In genomic region chr17:80859004-80859941, GRCh38 we compare ENCODE assay signal across 8 cellular contexts.
DNase-seq lines count a peak whose midpoint lies in the region; ATAC-seq and TF ChIP-seq lines count a peak whose summit lies in the region.

No MANE protein-coding gene starts in this region.

- H3K4me1 Mint-ChIP-seq in Caco-2 (ENCODE audit: low read depth, unreplicated experiment) = peaks cover 10% of the 10 kb centered on the region
- H3K4me1 Mint-ChIP-seq in activated T-cell treated with anti-CD3 and anti-CD28 coated beads, Interleukin-2, amount 50 U/mL, for 72 hours (ENCODE audit: low read depth) = peaks cover 96% of the 10 kb centered on the region

- no peaks in the 10 kb centered on the region for H3K9me3 Mint-ChIP-seq in Caco-2 (ENCODE audit: unreplicated experiment)
- H3K9me3 Mint-ChIP-seq in activated T-cell treated with anti-CD3 and anti-CD28 coated beads, Interleukin-2, amount 50 U/mL, for 72 hours = peaks cover 1 to 6% of the 10 kb centered on the region in 2 donors

- peak in 1 of 2 experiments; percentile 6 for TF ChIP-seq CTCF in Caco-2 (IDR thresholded peaks at IDR 0.05; ENCODE audit: insufficient read depth in 1 of 2, low read depth in 1 of 2, low read length in 1 of 2, severe bottlenecking in 1 of 2, unreplicated experiment in 1 of 2)
- no peak for TF ChIP-seq CTCF in mucosa of descending colon (IDR thresholded peaks at IDR 0.05)

- no peak for ATAC-seq in mucosa of descending colon
- ATAC-seq in HG02610 (IDR thresholded peaks at IDR 0.05; ENCODE audit: unreplicated experiment) = no peak
- no peak for ATAC-seq in HG03354 (IDR thresholded peaks at IDR 0.05; ENCODE audit: poor library complexity, severe bottlenecking, unreplicated experiment)
- no peak for ATAC-seq in activated T-cell treated with anti-CD3 and anti-CD28 coated beads, Interleukin-2, amount 50 U/mL, for 72 hours (replicated peaks in 1 of 2)

- CTCF ChIA-PET in Caco-2 (lab: Charles Lee) = no interaction called here

- H3K27ac ChIP-seq in SJCRH30 = no peak overlapping the region

- H3K4me3 Mint-ChIP-seq in Caco-2 (ENCODE audit: unreplicated experiment) = no peak overlapping the region
- no peak overlapping the region for H3K4me3 Mint-ChIP-seq in activated T-cell treated with anti-CD3 and anti-CD28 coated beads, Interleukin-2, amount 50 U/mL, for 72 hours

- peak overlapping the region; percentile 13 for H3K27ac Mint-ChIP-seq in Caco-2 (ENCODE audit: unreplicated experiment)
- no peak overlapping the region for H3K27ac Mint-ChIP-seq in activated T-cell treated with anti-CD3 and anti-CD28 coated beads, Interleukin-2, amount 50 U/mL, for 72 hours

- H3K9me3 ChIP-seq in Caco-2 = no peaks in the 10 kb centered on the region
- no peaks in the 10 kb centered on the region for H3K9me3 ChIP-seq in mucosa of descending colon
- H3K9me3 ChIP-seq in SJCRH30 (replicated peaks) = peaks cover 2% of the 10 kb centered on the region; the same call in 1 of the 2 replicates

- H3K4me1 ChIP-seq in Caco-2 (peaks cover 7% of the 10 kb centered on the region), mucosa of descending colon (ENCODE audit: low read depth) (peaks cover 7% of the 10 kb centered on the region), SJCRH30 (peaks cover 9% of the 10 kb centered on the region)

- no TSS peak for BruUV-seq in Caco-2 (replicated peaks; lab: Mats Ljungman, UMichigan)

- POLR2A ChIA-PET in Caco-2 (lab: Charles Lee) = no interaction called here

- DNase-seq in Caco-2 (no peak), NCI-H2171 treated with DMSO at 0.1 percent for 48 hours (lab: John Stamatoyannopoulos, UW) (peak; percentile 60), dedifferentiated amniotic fluid mesenchymal stem cell (ENCODE audit: extremely low spot score) (peak; percentile 73), mucosa of descending colon (peak; percentile 33 to 59 (median 57)), SJCRH30 (no peak)
- DNase-seq in activated T-cell treated with anti-CD3 and anti-CD28 coated beads, Interleukin-2, amount 50 U/mL, for 72 hours = no peak

- no peak overlapping the region for H3K4me3 ChIP-seq in Caco-2 (ENCODE audit: low read depth, low read length)
- H3K4me3 ChIP-seq in mucosa of descending colon = no peak overlapping the region
- no peak overlapping the region for H3K4me3 ChIP-seq in SJCRH30

- peaks cover 41% of the 10 kb centered on the region for H3K36me3 Mint-ChIP-seq in Caco-2 (ENCODE audit: insufficient read depth, unreplicated experiment)
- peaks cover 11 to 43% of the 10 kb centered on the region in 2 donors for H3K36me3 Mint-ChIP-seq in activated T-cell treated with anti-CD3 and anti-CD28 coated beads, Interleukin-2, amount 50 U/mL, for 72 hours (ENCODE audit: insufficient read depth in 2 of 2)

- H3K27me3 ChIP-seq in Caco-2 (replicated peaks; ENCODE audit: control insufficient read depth, insufficient read depth, low read length) = no peaks in the 10 kb centered on the region
- no peaks in the 10 kb centered on the region for H3K27me3 ChIP-seq in SJCRH30

- no peaks in the 10 kb centered on the region for H3K27me3 Mint-ChIP-seq in Caco-2 (ENCODE audit: insufficient read depth, unreplicated experiment)
- H3K27me3 Mint-ChIP-seq in activated T-cell treated with anti-CD3 and anti-CD28 coated beads, Interleukin-2, amount 50 U/mL, for 72 hours (ENCODE audit: low read depth) = no peaks in the 10 kb centered on the region

- no peaks in the 10 kb centered on the region for H3K36me3 ChIP-seq in Caco-2 (ENCODE audit: control insufficient read depth, insufficient read depth, low read length)
- H3K36me3 ChIP-seq in mucosa of descending colon (ENCODE audit: low read depth) = no peaks in the 10 kb centered on the region
- peaks cover 8% of the 10 kb centered on the region for H3K36me3 ChIP-seq in SJCRH30

- intact Hi-C loops in Caco-2 (cut with micrococcal nuclease; ENCODE audit: unreplicated experiment) (no loop called here), mucosa of descending colon (cut with DNase I, micrococcal nuclease) (no loop called here)

Comparison
In these comparisons a context has a peak if more than half of its experiments do, and no peak if none do; other contexts are left out.
1. DNase-seq: peak in NCI-H2171 treated with DMSO at 0.1 percent for 48 hours (single experiment), dedifferentiated amniotic fluid mesenchymal stem cell (single experiment) and mucosa of descending colon (3 of 3); none in Caco-2 (0 of 2), SJCRH30 (0 of 2) and activated T-cell treated with anti-CD3 and anti-CD28 coated beads, Interleukin-2, amount 50 U/mL, for 72 hours (0 of 2).